Comparison of ENCODE assay signal across 1 cellular context in genomic region chr15:60695713-60696522, GRCh38.
TF ChIP-seq lines count a peak whose summit lies in the region.

No MANE protein-coding gene starts in this region.

TF ChIP-seq in GM12878, 131 proteins besides CTCF, POLR2A, EP300 and RAD21 (continued from another document):
- TF ChIP-seq, protein P1, sequence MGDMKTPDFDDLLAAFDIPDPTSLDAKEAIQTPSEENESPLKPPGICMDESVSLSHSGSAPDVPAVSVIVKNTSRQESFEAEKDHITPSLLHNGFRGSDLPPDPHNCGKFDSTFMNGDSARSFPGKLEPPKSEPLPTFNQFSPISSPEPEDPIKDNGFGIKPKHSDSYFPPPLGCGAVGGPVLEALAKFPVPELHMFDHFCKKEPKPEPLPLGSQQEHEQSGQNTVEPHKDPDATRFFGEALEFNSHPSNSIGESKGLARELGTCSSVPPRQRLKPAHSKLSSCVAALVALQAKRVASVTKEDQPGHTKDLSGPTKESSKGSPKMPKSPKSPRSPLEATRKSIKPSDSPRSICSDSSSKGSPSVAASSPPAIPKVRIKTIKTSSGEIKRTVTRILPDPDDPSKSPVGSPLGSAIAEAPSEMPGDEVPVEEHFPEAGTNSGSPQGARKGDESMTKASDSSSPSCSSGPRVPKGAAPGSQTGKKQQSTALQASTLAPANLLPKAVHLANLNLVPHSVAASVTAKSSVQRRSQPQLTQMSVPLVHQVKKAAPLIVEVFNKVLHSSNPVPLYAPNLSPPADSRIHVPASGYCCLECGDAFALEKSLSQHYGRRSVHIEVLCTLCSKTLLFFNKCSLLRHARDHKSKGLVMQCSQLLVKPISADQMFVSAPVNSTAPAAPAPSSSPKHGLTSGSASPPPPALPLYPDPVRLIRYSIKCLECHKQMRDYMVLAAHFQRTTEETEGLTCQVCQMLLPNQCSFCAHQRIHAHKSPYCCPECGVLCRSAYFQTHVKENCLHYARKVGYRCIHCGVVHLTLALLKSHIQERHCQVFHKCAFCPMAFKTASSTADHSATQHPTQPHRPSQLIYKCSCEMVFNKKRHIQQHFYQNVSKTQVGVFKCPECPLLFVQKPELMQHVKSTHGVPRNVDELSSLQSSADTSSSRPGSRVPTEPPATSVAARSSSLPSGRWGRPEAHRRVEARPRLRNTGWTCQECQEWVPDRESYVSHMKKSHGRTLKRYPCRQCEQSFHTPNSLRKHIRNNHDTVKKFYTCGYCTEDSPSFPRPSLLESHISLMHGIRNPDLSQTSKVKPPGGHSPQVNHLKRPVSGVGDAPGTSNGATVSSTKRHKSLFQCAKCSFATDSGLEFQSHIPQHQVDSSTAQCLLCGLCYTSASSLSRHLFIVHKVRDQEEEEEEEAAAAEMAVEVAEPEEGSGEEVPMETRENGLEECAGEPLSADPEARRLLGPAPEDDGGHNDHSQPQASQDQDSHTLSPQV (IDR thresholded peaks at IDR 0.05): no peak
- TF ChIP-seq ZNF24 (IDR thresholded peaks at IDR 0.05) (no peak), RUNX3 (IDR thresholded peaks at IDR 0.05; ENCODE audit: low read length) (peak; percentile 86), RELB (IDR thresholded peaks at IDR 0.05; ENCODE audit: low read depth) (no peak), CBX5 (IDR thresholded peaks at IDR 0.05; ENCODE audit: low read depth) (no peak), MXI1 (IDR thresholded peaks at IDR 0.05; ENCODE audit: low read depth, low read length) (no peak), RFX5 (IDR thresholded peaks at IDR 0.05; ENCODE audit: low read depth, low read length) (no peak), YBX1 (IDR thresholded peaks at IDR 0.05) (no peak), IKZF1 (conservative IDR thresholded peaks at IDR 0.05) (peak; percentile 25), ZNF207 (IDR thresholded peaks at IDR 0.05; ENCODE audit: borderline replicate concordance) (no peak), IKZF2 (IDR thresholded peaks at IDR 0.05) (peak; percentile 54 to 57; a peak in 2 of 4 replicates), E2F4 (IDR thresholded peaks at IDR 0.05; ENCODE audit: low read depth, low read length) (no peak), BCL11A (IDR thresholded peaks at IDR 0.05; ENCODE audit: low read depth, low read length) (peak; percentile 52; the same call in 1 of the 2 replicates), ATF7 (IDR thresholded peaks at IDR 0.05; ENCODE audit: low read depth) (no peak), NBN (IDR thresholded peaks at IDR 0.05) (no peak), PAX8 (IDR thresholded peaks at IDR 0.05) (no peak), ESRRA (IDR thresholded peaks at IDR 0.05; ENCODE audit: low read length) (no peak), JUNB (IDR thresholded peaks at IDR 0.05) (peak; percentile 73), HDAC6 (IDR thresholded peaks at IDR 0.05; ENCODE audit: unreplicated experiment) (no peak), SUPT20H (IDR thresholded peaks at IDR 0.05; ENCODE audit: borderline replicate concordance, control insufficient read depth, low read depth, low read length) (no peak), BMI1 (IDR thresholded peaks at IDR 0.05; ENCODE audit: borderline replicate concordance) (no peak), KDM1A (IDR thresholded peaks at IDR 0.05; ENCODE audit: borderline replicate concordance) (no peak), SMARCA5 (IDR thresholded peaks at IDR 0.05) (no peak), ZBTB4 (CRISPR knock-in tag; IDR thresholded peaks at IDR 0.05) (no peak), BCL3 (IDR thresholded peaks at IDR 0.05; ENCODE audit: borderline replicate concordance, insufficient read depth, low read depth, low read length, poor library complexity, severe bottlenecking) (no peak), TBL1XR1 (IDR thresholded peaks at IDR 0.05; ENCODE audit: low read depth, low read length) (no peak), SPI1 (IDR thresholded peaks at IDR 0.05; ENCODE audit: borderline replicate concordance, insufficient read depth, low read depth, low read length) (no peak), POU2F2 (IDR thresholded peaks at IDR 0.05; ENCODE audit: borderline replicate concordance, low read depth, low read length) (no peak), MLLT1 (IDR thresholded peaks at IDR 0.05) (no peak), PRDM15 (CRISPR knock-in tag; IDR thresholded peaks at IDR 0.05) (no peak), EED (IDR thresholded peaks at IDR 0.05; ENCODE audit: low read depth) (peak; percentile 64), ZSCAN29 (IDR thresholded peaks at IDR 0.05) (no peak), CBX3 (IDR thresholded peaks at IDR 0.05; ENCODE audit: borderline replicate concordance, low read depth) (no peak), IRF4 (IDR thresholded peaks at IDR 0.05; ENCODE audit: low read depth, low read length) (0 out of 2 replicates have a peak, but pooled peaks have one; percentile 51)
- TF ChIP-seq, protein P2, sequence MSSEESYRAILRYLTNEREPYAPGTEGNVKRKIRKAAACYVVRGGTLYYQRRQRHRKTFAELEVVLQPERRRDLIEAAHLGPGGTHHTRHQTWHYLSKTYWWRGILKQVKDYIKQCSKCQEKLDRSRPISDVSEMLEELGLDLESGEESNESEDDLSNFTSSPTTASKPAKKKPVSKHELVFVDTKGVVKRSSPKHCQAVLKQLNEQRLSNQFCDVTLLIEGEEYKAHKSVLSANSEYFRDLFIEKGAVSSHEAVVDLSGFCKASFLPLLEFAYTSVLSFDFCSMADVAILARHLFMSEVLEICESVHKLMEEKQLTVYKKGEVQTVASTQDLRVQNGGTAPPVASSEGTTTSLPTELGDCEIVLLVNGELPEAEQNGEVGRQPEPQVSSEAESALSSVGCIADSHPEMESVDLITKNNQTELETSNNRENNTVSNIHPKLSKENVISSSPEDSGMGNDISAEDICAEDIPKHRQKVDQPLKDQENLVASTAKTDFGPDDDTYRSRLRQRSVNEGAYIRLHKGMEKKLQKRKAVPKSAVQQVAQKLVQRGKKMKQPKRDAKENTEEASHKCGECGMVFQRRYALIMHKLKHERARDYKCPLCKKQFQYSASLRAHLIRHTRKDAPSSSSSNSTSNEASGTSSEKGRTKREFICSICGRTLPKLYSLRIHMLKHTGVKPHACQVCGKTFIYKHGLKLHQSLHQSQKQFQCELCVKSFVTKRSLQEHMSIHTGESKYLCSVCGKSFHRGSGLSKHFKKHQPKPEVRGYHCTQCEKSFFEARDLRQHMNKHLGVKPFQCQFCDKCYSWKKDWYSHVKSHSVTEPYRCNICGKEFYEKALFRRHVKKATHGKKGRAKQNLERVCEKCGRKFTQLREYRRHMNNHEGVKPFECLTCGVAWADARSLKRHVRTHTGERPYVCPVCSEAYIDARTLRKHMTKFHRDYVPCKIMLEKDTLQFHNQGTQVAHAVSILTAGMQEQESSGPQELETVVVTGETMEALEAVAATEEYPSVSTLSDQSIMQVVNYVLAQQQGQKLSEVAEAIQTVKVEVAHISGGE (CRISPR knock-in tag; IDR thresholded peaks at IDR 0.05): no peak
